32 cellular contexts compared by ENCODE assay signal in genomic region chr9:32956606-32957005, GRCh38.
"Had no signal": no experiment of that assay in that cellular context is flagged by ENCODE, and none has a peak within 500 bp of the region (broad histone marks: within the 10 kb centered on the region; RNA-seq: fewer than 3 reads in every experiment).

No MANE protein-coding gene starts in this region.

- H3K9me3 ChIP-seq: adrenal gland, body of pancreas had no signal

- H3K4me3 ChIP-seq: adrenal gland, body of pancreas had no signal

- H3K27me3 ChIP-seq: adrenal gland, body of pancreas, brain microvascular endothelial cell, breast epithelium had no signal

- H3K27ac ChIP-seq: adrenal gland, body of pancreas, brain microvascular endothelial cell, breast epithelium, WERI-Rb-1 had no signal

- H3K4me1 ChIP-seq: adrenal gland, breast epithelium had no signal

- ATAC-seq: activated CD4-positive, alpha-beta T cell treated with anti-CD3 and anti-CD28 coated beads for 36 hours; activated CD4-positive, CD25-positive, alpha-beta regulatory T cell treated with anti-CD3 and anti-CD28 coated beads, Interleukin-2, amount 50 U/mL, for 24 hours; activated CD8-positive, alpha-beta memory T cell treated with anti-CD3 and anti-CD28 coated beads, Interleukin-2, amount 10 ng/mL, durations not matched to agents 7 days and 5 days; activated CD8-positive, alpha-beta T cell treated with anti-CD3 and anti-CD28 coated beads, Interleukin-2, amount 10 ng/mL, durations not matched to agents 7 days and 5 days; activated naive CD4-positive, alpha-beta T cell treated with anti-CD3 and anti-CD28 coated beads, Interleukin-2, amount 50 U/mL, for 72 hours; body of pancreas had no signal

- DNase-seq: activated CD4-positive, alpha-beta memory T cell treated with anti-CD3 and anti-CD28 coated beads, Interleukin-2, amount 10 ng/mL, durations not matched to agents 7 days and 5 days; activated CD4-positive, alpha-beta T cell treated with anti-CD3 and anti-CD28 coated beads for 1 hour; activated CD4-positive, alpha-beta T cell treated with anti-CD3 and anti-CD28 coated beads for 36 hours; activated CD4-positive, alpha-beta T cell treated with anti-CD3 and anti-CD28 coated beads for 48 hours; activated CD4-positive, alpha-beta T cell treated with anti-CD3 and anti-CD28 coated beads, Interleukin-2, amount 10 ng/mL, durations not matched to agents 7 days and 5 days; activated CD4-positive, alpha-beta T cell treated with anti-CD3 and anti-CD28 coated beads, Interleukin-2, amount 50 U/mL, for 48 hours; activated CD4-positive, CD25-positive, alpha-beta regulatory T cell; activated CD8-positive, alpha-beta memory T cell treated with anti-CD3 and anti-CD28 coated beads for 24 hours; activated CD8-positive, alpha-beta memory T cell treated with anti-CD3 and anti-CD28 coated beads, Interleukin-2, amount 10 ng/mL, durations not matched to agents 7 days and 5 days; activated CD8-positive, alpha-beta memory T cell treated with anti-CD3 and anti-CD28 coated beads, Interleukin-2, amount 50 U/mL, for 48 hours; activated CD8-positive, alpha-beta T cell treated with anti-CD3 and anti-CD28 coated beads, Interleukin-2, amount 10 ng/mL, durations not matched to agents 7 days and 5 days; activated effector memory CD4-positive, alpha-beta T cell treated with anti-CD3 and anti-CD28 coated beads, Interleukin-2, amount 50 U/mL, for 16 hours; activated gamma-delta T cell treated with Interleukin-2 at 50 U/mL for 16 hours; activated naive CD4-positive, alpha-beta T cell; activated naive CD4-positive, alpha-beta T cell treated with anti-CD3 and anti-CD28 coated beads for 36 hours; activated naive CD4-positive, alpha-beta T cell treated with anti-CD3 and anti-CD28 coated beads, Interleukin-2, amount 50 U/mL, for 16 hours; activated naive CD8-positive, alpha-beta T cell treated with anti-CD3 and anti-CD28 coated beads for 36 hours; activated T-cell treated with anti-CD3 and anti-CD28 coated beads, Interleukin-2, amount 50 U/mL, for 24 hours; activated T-cell treated with anti-CD3 and anti-CD28 coated beads, Interleukin-2, amount 50 U/mL, for 48 hours; adrenal gland; amniotic stem cell; aorta; body of pancreas; brain microvascular endothelial cell; central memory CD4-positive, alpha-beta T cell; T-helper 1 cell; T-helper 2 cell; T-helper 9 cell; WERI-Rb-1 had no signal

- H3K36me3 ChIP-seq: adrenal gland, brain microvascular endothelial cell, breast epithelium, WERI-Rb-1 had no signal
